In the genomic region with DNA sequence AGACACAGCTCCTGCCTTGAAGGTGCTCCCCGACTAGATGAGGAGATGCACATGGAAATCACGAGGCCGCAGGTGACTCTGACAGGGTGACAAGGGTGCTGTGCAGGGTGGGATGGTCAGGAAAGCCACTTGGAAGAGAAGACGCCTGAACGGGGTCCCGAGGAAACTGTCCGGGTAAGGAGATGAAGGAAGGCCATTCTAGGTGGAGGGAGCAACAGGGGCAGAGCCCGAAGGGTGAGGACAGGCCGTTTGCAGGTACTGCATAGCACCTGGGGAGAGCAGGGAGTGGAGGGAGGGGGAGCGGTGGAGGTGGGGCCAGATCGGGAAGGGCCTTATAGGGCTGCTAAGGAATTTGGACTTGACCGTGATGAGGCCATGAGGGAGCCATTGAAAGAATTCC, we compare ENCODE assay signal across 13 cellular contexts.
DNase-seq lines count a peak whose midpoint lies in the region; ATAC-seq and TF ChIP-seq lines count a peak whose summit lies in the region.
"Had no signal": no experiment of that assay in that cellular context is flagged by ENCODE, and none has a peak within 500 bp of the region (broad histone marks: within the 10 kb centered on the region; RNA-seq: fewer than 3 reads in every experiment).

No MANE protein-coding gene starts in this region.

- ATAC-seq in left lobe of liver = no peak
- ATAC-seq: A549 had no signal

- peaks cover 0 to 8% (median 0%) of the 10 kb centered on the region in 6 donors for H3K4me1 ChIP-seq in spleen
- no peaks in the 10 kb centered on the region for H3K4me1 ChIP-seq in effector memory CD4-positive, alpha-beta T cell (ENCODE audit: control insufficient read depth, insufficient read depth, low read length, poor library complexity, severe bottlenecking)
- H3K4me1 ChIP-seq: A549 had no signal

- 88 to 95% (median 90%) methylated on average over 12 of the region's 12 CpGs for WGBS in spleen, 5 donors

- no peak for TF ChIP-seq CTCF in spleen (IDR thresholded peaks at IDR 0.05 in 8 of 11, conservative IDR thresholded peaks at IDR 0.05 in 3 of 11)

- DNase-seq in D341Med (ENCODE audit: low spot score) = peak; percentile 10
- DNase-seq in H7 = peak; percentile 38
- peak; percentile 37 for DNase-seq in left lobe of liver (ENCODE audit: low spot score)
- DNase-seq in spleen = peak; percentile 53
- DNase-seq in SKM-1 treated with dmso at 0.1 percent for 144 hours (lab: John Stamatoyannopoulos, UW; ENCODE audit: unreplicated experiment) = no peak
- no peak for DNase-seq in NCI-H748 (lab: John Stamatoyannopoulos, UW; ENCODE audit: unreplicated experiment)
- DNase-seq in effector memory CD4-positive, alpha-beta T cell = no peak
- DNase-seq: AML-193, DMS 273 treated with DMSO at 0.1 percent for 48 hours, H9, HFFc6 had no signal

- no peak for TF ChIP-seq POLR2A in spleen (IDR thresholded peaks at IDR 0.05)

- H3K9me3 ChIP-seq in spleen = no peaks in the 10 kb centered on the region
- H3K9me3 ChIP-seq in effector memory CD4-positive, alpha-beta T cell (ENCODE audit: control insufficient read depth, low read length) = no peaks in the 10 kb centered on the region
- H3K9me3 ChIP-seq: A549 had no signal

- H3K27me3 ChIP-seq in H7 (ENCODE audit: control insufficient read depth, insufficient read depth, low read length) (no peaks in the 10 kb centered on the region), spleen (replicated peaks in 1 of 7) (peaks cover 0 to 9% (median 0%) of the 10 kb centered on the region in 7 donors)
- H3K27me3 ChIP-seq in effector memory CD4-positive, alpha-beta T cell (replicated peaks; ENCODE audit: control insufficient read depth, insufficient read depth, low read length, poor library complexity, severe bottlenecking) = no peaks in the 10 kb centered on the region
- H3K27me3 ChIP-seq: BLaER1 had no signal

- H3K27ac ChIP-seq in spleen = no peak overlapping the region
- H3K27ac ChIP-seq in effector memory CD4-positive, alpha-beta T cell (ENCODE audit: insufficient read depth, low read length, poor library complexity, severe bottlenecking) = no peak overlapping the region
- H3K27ac ChIP-seq: A549, BLaER1 had no signal

- H3K36me3 ChIP-seq in H7 (replicated peaks; ENCODE audit: control insufficient read depth, insufficient read depth, low read length) = no peaks in the 10 kb centered on the region
- H3K36me3 ChIP-seq in spleen = no peaks in the 10 kb centered on the region
- H3K36me3 ChIP-seq in effector memory CD4-positive, alpha-beta T cell (ENCODE audit: control insufficient read depth, insufficient read depth, low read length) = no peaks in the 10 kb centered on the region
- H3K36me3 ChIP-seq: BLaER1 had no signal

- intact Hi-C loops in spleen (cut with DNase I; ENCODE audit: low total_unique reads) = no loop called here

- no peak overlapping the region for H3K4me3 ChIP-seq in H7 (ENCODE audit: insufficient read depth, low read depth, low read length)
- no peak overlapping the region for H3K4me3 ChIP-seq in spleen
- H3K4me3 ChIP-seq in effector memory CD4-positive, alpha-beta T cell (ENCODE audit: insufficient read depth, low read depth, low read length, poor library complexity, severe bottlenecking) = no peak overlapping the region
- H3K4me3 ChIP-seq: A549, BLaER1 had no signal

Comparison
In these comparisons a context has a peak if more than half of its experiments do, and no peak if none do; other contexts are left out.
1. DNase-seq: peak in D341Med (single experiment), H7 (single experiment), left lobe of liver (single experiment) and spleen (single experiment); none in SKM-1 treated with dmso at 0.1 percent for 144 hours (single experiment), NCI-H748 (single experiment) and effector memory CD4-positive, alpha-beta T cell (0 of 3).